23 cellular contexts compared by ENCODE assay signal in the genomic region with DNA sequence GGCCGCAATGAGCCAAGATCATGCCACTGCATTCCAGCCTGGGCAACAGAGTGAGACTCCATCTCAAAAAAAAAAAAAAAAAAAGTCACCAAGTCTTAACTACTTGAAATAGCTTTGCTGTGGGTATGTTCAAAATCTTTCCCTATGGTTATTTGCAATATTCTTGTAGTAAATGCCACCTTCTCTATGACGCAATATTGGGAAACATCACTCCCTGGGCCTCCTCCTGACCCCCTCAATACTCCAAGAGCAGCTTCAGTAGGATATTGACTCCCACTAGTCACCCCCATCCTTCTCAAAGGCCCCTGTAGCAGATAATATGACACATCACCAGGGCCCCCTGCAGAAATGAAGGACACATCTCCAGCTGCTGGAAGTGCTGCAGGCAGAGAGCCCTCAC.
"Had no signal": no experiment of that assay in that cellular context is flagged by ENCODE, and none has a peak within 500 bp of the region (broad histone marks: within the 10 kb centered on the region; RNA-seq: fewer than 3 reads in every experiment).

No MANE protein-coding gene starts in this region.

- H3K4me3 ChIP-seq: coronary artery, dorsolateral prefrontal cortex, esophagus muscularis mucosa, gastroesophageal sphincter, heart left ventricle, hepatocyte, left lung, lower lobe of right lung, mucosa of descending colon had no signal

- H3K9me3 ChIP-seq: esophagus muscularis mucosa, gastroesophageal sphincter, heart left ventricle, left lung, lower lobe of right lung, mucosa of descending colon had no signal

- DNase-seq: dermis blood vessel endothelial cell; dorsolateral prefrontal cortex; effector CD4-positive, alpha-beta T cell; effector memory CD4-positive, alpha-beta T cell; foreskin keratinocyte; heart left ventricle; hypothalamus; left cardiac atrium; left lung; left ventricle myocardium superior; lower lobe of right lung; mesenchymal stem cell; mucosa of descending colon had no signal

- H3K79me2 ChIP-seq: hepatocyte had no signal

- FAIRE-seq: colon, endothelial cell of umbilical vein, frontal cortex, islet of Langerhans, keratinocyte had no signal

- H3K27ac Mint-ChIP-seq: mesothelial cell of epicardium had no signal

- H3K4me1 ChIP-seq: esophagus muscularis mucosa, foreskin keratinocyte, gastroesophageal sphincter, heart left ventricle, left lung, lower lobe of right lung had no signal

- H3K4me3 Mint-ChIP-seq: mesothelial cell of epicardium had no signal

- H3K27me3 ChIP-seq: foreskin keratinocyte, hepatocyte had no signal

- H3K9me3 Mint-ChIP-seq: mesothelial cell of epicardium had no signal

- H3K36me3 ChIP-seq: esophagus muscularis mucosa, gastroesophageal sphincter, heart left ventricle, left lung, lower lobe of right lung had no signal

- H3K4me1 Mint-ChIP-seq: mesothelial cell of epicardium had no signal

- H3K27ac ChIP-seq: coronary artery, dorsolateral prefrontal cortex, esophagus muscularis mucosa, foreskin keratinocyte, gastroesophageal sphincter, heart left ventricle, hepatocyte, left lung, lower lobe of right lung had no signal

- ATAC-seq: foreskin keratinocyte, gastroesophageal sphincter, heart left ventricle, left cardiac atrium, left lung, left ventricle myocardium superior, lower lobe of right lung, mucosa of descending colon had no signal

- H3K36me3 Mint-ChIP-seq: mesothelial cell of epicardium had no signal

- H2AFZ ChIP-seq: hepatocyte had no signal

- H3K4me2 ChIP-seq: hepatocyte had no signal
